19 cellular contexts compared by ENCODE assay signal in the genomic region with DNA sequence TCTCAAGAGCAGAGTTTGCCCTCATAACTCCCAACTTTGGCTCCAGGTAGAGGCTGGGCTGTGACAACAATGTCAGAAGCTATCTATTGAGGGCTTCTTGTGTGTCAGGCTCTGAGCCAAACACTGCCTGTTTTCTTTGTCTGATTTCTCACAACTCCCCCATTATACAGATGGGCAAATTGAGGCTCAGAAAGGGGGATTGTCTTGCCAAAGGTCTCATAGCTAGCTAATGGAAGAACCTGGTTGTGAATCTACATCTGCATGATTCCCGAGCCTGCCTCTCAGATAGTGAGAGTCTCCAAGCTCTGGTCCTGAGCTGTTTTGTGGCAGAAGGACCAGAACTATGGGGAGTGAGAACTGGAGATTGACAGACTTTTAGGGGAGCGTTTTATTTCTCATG. TPM values are rescaled to one million over a fixed set of nuclear protein-coding genes. Genes with fewer than 3 reads are reported as not detected.
DNase-seq lines count a peak whose midpoint lies in the region; ATAC-seq and TF ChIP-seq lines count a peak whose summit lies in the region.
"Had no signal": no experiment of that assay in that cellular context is flagged by ENCODE, and none has a peak within 500 bp of the region (broad histone marks: within the 10 kb centered on the region; RNA-seq: fewer than 3 reads in every experiment).

No MANE protein-coding gene starts in this region.

- no peak for DNase-seq in activated naive CD4-positive, alpha-beta T cell treated with anti-CD3 and anti-CD28 coated beads for 36 hours
- no peak for DNase-seq in activated naive CD4-positive, alpha-beta T cell treated with anti-CD3 and anti-CD28 coated beads, Interleukin-2, amount 50 U/mL, for 16 hours
- DNase-seq in left lobe of liver (ENCODE audit: low spot score) (peak; percentile 33), transverse colon (no peak), AG20443 (ENCODE audit: low spot score) (no peak), nephron progenitor cell (no peak)
- no peak for DNase-seq in activated T-helper 2 cell treated with anti-CD3 and anti-CD28 coated beads, Interferon-gamma antibody, Interleukin-2, Interleukin-4, amounts not matched to agents 10 μg/mL and 5 μg/mL and 100 μg/mL, durations not matched to agents 14 hours and 24 hours and 36 hours (ENCODE audit: low spot score)
- DNase-seq: COR-L47; effector memory CD8-positive, alpha-beta T cell; GF-D8; IMR-90; midbrain; NCI-H1436 had no signal

- no peak for ATAC-seq in left lobe of liver

- H3K27me3 Mint-ChIP-seq in activated naive CD4-positive, alpha-beta T cell treated with anti-CD3 and anti-CD28 coated beads for 36 hours (ENCODE audit: low read depth) = peaks cover 1% of the 10 kb centered on the region
- H3K27me3 Mint-ChIP-seq in activated T-helper 2 cell treated with anti-CD3 and anti-CD28 coated beads, Interferon-gamma antibody, Interleukin-2, Interleukin-4, amounts not matched to agents 10 μg/mL and 5 μg/mL and 100 μg/mL, durations not matched to agents 14 hours and 24 hours and 36 hours (ENCODE audit: low read depth) = peaks cover 21% of the 10 kb centered on the region
- H3K27me3 Mint-ChIP-seq in nephron progenitor cell (ENCODE audit: low read depth, poor library complexity) = peaks cover 60% of the 10 kb centered on the region
- H3K27me3 Mint-ChIP-seq: activated naive CD4-positive, alpha-beta T cell treated with anti-CD3 and anti-CD28 coated beads, Interleukin-2, amount 50 U/mL, for 24 hours had no signal

- H3K4me3 ChIP-seq in SU-DHL-6 (ENCODE audit: insufficient read depth, low read length, poor library complexity, severe bottlenecking) (peak overlapping the region; percentile 61), transverse colon (peak overlapping the region in 1 of 4 donors; percentile 46)

- H4K20me1 ChIP-seq in SU-DHL-6 (ENCODE audit: low read depth, low read length) = no peaks in the 10 kb centered on the region

- peak overlapping the region; percentile 59 for H3K9ac ChIP-seq in SU-DHL-6 (ENCODE audit: low read length)

- TF ChIP-seq POLR2A in transverse colon (IDR thresholded peaks at IDR 0.05) = no peak

- CTCF ChIA-PET in activated naive CD4-positive, alpha-beta T cell treated with anti-CD3 and anti-CD28 coated beads for 36 hours (lab: Charles Lee) = interaction anchor here (1.4 to 3.1 kb wide), 3 partner anchors 13 to 106 kb away, joined by 3 to 13 read pairs (median 6); no protein-coding TSS in a partner anchor

- H3K4me1 ChIP-seq in transverse colon = peaks cover 0 to 29% (median 16%) of the 10 kb centered on the region in 4 donors

- H3K36me3 Mint-ChIP-seq in activated naive CD4-positive, alpha-beta T cell treated with anti-CD3 and anti-CD28 coated beads for 36 hours (ENCODE audit: low read depth) = peaks cover 7% of the 10 kb centered on the region
- H3K36me3 Mint-ChIP-seq in activated T-helper 2 cell treated with anti-CD3 and anti-CD28 coated beads, Interferon-gamma antibody, Interleukin-2, Interleukin-4, amounts not matched to agents 10 μg/mL and 5 μg/mL and 100 μg/mL, durations not matched to agents 14 hours and 24 hours and 36 hours (ENCODE audit: low read depth) = no peaks in the 10 kb centered on the region
- H3K36me3 Mint-ChIP-seq in nephron progenitor cell (ENCODE audit: low read depth) = no peaks in the 10 kb centered on the region
- H3K36me3 Mint-ChIP-seq: type B pancreatic cell had no signal

- H3K9me3 ChIP-seq in SU-DHL-6 (ENCODE audit: insufficient read depth, low read length) (no peaks in the 10 kb centered on the region), transverse colon (no peaks in the 10 kb centered on the region)

- in situ Hi-C loops in transverse colon (cut with MboI; ENCODE audit: low pct_ligation_motif_present in 1 of 4, low pct_unique_long_range_greater_than_20kb in 1 of 4, low sequenced_read_pairs in 3 of 4) = no loop called here

- peaks cover 19% of the 10 kb centered on the region for H3K4me1 Mint-ChIP-seq in activated naive CD4-positive, alpha-beta T cell treated with anti-CD3 and anti-CD28 coated beads for 36 hours (ENCODE audit: low read depth)
- peaks cover 4% of the 10 kb centered on the region for H3K4me1 Mint-ChIP-seq in activated T-helper 2 cell treated with anti-CD3 and anti-CD28 coated beads, Interferon-gamma antibody, Interleukin-2, Interleukin-4, amounts not matched to agents 10 μg/mL and 5 μg/mL and 100 μg/mL, durations not matched to agents 14 hours and 24 hours and 36 hours (ENCODE audit: low read depth)
- peaks cover 10% of the 10 kb centered on the region for H3K4me1 Mint-ChIP-seq in nephron progenitor cell

- H3K36me3 ChIP-seq in SU-DHL-6 (ENCODE audit: low read length) = no peaks in the 10 kb centered on the region
- no peaks in the 10 kb centered on the region for H3K36me3 ChIP-seq in transverse colon

- intact Hi-C loops in activated naive CD4-positive, alpha-beta T cell treated with anti-CD3 and anti-CD28 coated beads for 36 hours (cut with micrococcal nuclease) = no loop called here
- intact Hi-C loops in transverse colon (cut with DNase I; ENCODE audit: low total_unique reads) = no loop called here
- intact Hi-C loops in activated T-helper 2 cell treated with anti-CD3 and anti-CD28 coated beads, Interferon-gamma antibody, Interleukin-2, Interleukin-4, amounts not matched to agents 10 μg/mL and 5 μg/mL and 100 μg/mL, durations not matched to agents 14 hours and 24 hours and 36 hours (cut with micrococcal nuclease) = no loop called here

- no peak overlapping the region for H3K27ac Mint-ChIP-seq in activated naive CD4-positive, alpha-beta T cell treated with anti-CD3 and anti-CD28 coated beads for 36 hours
- H3K27ac Mint-ChIP-seq in activated T-helper 2 cell treated with anti-CD3 and anti-CD28 coated beads, Interferon-gamma antibody, Interleukin-2, Interleukin-4, amounts not matched to agents 10 μg/mL and 5 μg/mL and 100 μg/mL, durations not matched to agents 14 hours and 24 hours and 36 hours = no peak overlapping the region
- H3K27ac Mint-ChIP-seq in nephron progenitor cell = no peak overlapping the region
- H3K27ac Mint-ChIP-seq: activated naive CD4-positive, alpha-beta T cell treated with anti-CD3 and anti-CD28 coated beads, Interleukin-2, amount 50 U/mL, for 24 hours; progenitor cell of endocrine pancreas; type B pancreatic cell had no signal

- no peaks in the 10 kb centered on the region for H3K9me2 ChIP-seq in SU-DHL-6 (replicated peaks; ENCODE audit: insufficient read depth, low read length)

- no peaks in the 10 kb centered on the region for H3K9me3 Mint-ChIP-seq in activated naive CD4-positive, alpha-beta T cell treated with anti-CD3 and anti-CD28 coated beads for 36 hours
- H3K9me3 Mint-ChIP-seq in activated T-helper 2 cell treated with anti-CD3 and anti-CD28 coated beads, Interferon-gamma antibody, Interleukin-2, Interleukin-4, amounts not matched to agents 10 μg/mL and 5 μg/mL and 100 μg/mL, durations not matched to agents 14 hours and 24 hours and 36 hours = no peaks in the 10 kb centered on the region
- H3K9me3 Mint-ChIP-seq in nephron progenitor cell = no peaks in the 10 kb centered on the region
- H3K9me3 Mint-ChIP-seq: activated naive CD4-positive, alpha-beta T cell treated with anti-CD3 and anti-CD28 coated beads, Interleukin-2, amount 50 U/mL, for 24 hours; effector memory CD8-positive, alpha-beta T cell; type B pancreatic cell had no signal

- TF ChIP-seq EP300 in transverse colon (IDR thresholded peaks at IDR 0.05; ENCODE audit: low read depth) = no peak

- WGBS in transverse colon (ENCODE audit: low coverage in 1 of 2), 2 donors = 78 to 90% methylated on average over 2 of the region's 2 CpGs

- peak overlapping the region; percentile 23 for H3K4me3 Mint-ChIP-seq in activated naive CD4-positive, alpha-beta T cell treated with anti-CD3 and anti-CD28 coated beads for 36 hours
- H3K4me3 Mint-ChIP-seq in activated T-helper 2 cell treated with anti-CD3 and anti-CD28 coated beads, Interferon-gamma antibody, Interleukin-2, Interleukin-4, amounts not matched to agents 10 μg/mL and 5 μg/mL and 100 μg/mL, durations not matched to agents 14 hours and 24 hours and 36 hours (ENCODE audit: low read depth) = no peak overlapping the region
- no peak overlapping the region for H3K4me3 Mint-ChIP-seq in nephron progenitor cell
- H3K4me3 Mint-ChIP-seq: type B pancreatic cell had no signal

- peaks cover 27% of the 10 kb centered on the region for H3K79me2 ChIP-seq in SU-DHL-6 (ENCODE audit: insufficient read depth, low read length)

- H3K27ac ChIP-seq in SU-DHL-6 (ENCODE audit: low read depth, low read length) = peak overlapping the region; percentile 87
- peak overlapping the region; percentile 73 to 84 (median 81) for H3K27ac ChIP-seq in transverse colon
- H3K27ac ChIP-seq: VCaP had no signal

- H3K27me3 ChIP-seq in SU-DHL-6 (ENCODE audit: low read length) (no peaks in the 10 kb centered on the region), transverse colon (no peaks in the 10 kb centered on the region)

- H3F3A ChIP-seq in SU-DHL-6 (ENCODE audit: insufficient read depth) = peaks cover 22% of the 10 kb centered on the region

- H3K4me2 ChIP-seq in SU-DHL-6 (ENCODE audit: low read depth, low read length, poor library complexity, severe bottlenecking) = peak overlapping the region; percentile 92

- TF ChIP-seq CTCF in SU-DHL-6 (IDR thresholded peaks at IDR 0.05; ENCODE audit: insufficient read depth, low read length, poor library complexity, severe bottlenecking) (no peak), transverse colon (IDR thresholded peaks at IDR 0.05) (no peak), nephron progenitor cell (IDR thresholded peaks at IDR 0.05) (no peak)

- H2AFZ ChIP-seq in SU-DHL-6 (ENCODE audit: low read depth, low read length, severe bottlenecking) = no peak overlapping the region

RNA-seq across cellular contexts. Expression of gene CD40, which starts 1.4 kb away (rescaled TPM):
- total RNA-seq in activated naive CD4-positive, alpha-beta T cell treated with anti-CD3 and anti-CD28 coated beads for 36 hours = 1 to 10 TPM; 6.1 to 6.3 TPM
- total RNA-seq in left lobe of liver (6.6 TPM), transverse colon (10 to 100 TPM in 1 of 4 donors, 1 to 10 TPM in 3; 2.5 to 11.6 (median 3.5) TPM)
- 0.25 and 0.91 TPM in 2 replicates for total RNA-seq in activated T-helper 2 cell treated with anti-CD3 and anti-CD28 coated beads, Interferon-gamma antibody, Interleukin-2, Interleukin-4, amounts not matched to agents 10 μg/mL and 5 μg/mL and 100 μg/mL, durations not matched to agents 14 hours and 24 hours and 36 hours
- total RNA-seq: A172 had no signal

RNA-seq across cellular contexts. Expression of gene NCOA5, which starts 29.8 kb away (rescaled TPM):
- total RNA-seq in activated naive CD4-positive, alpha-beta T cell treated with anti-CD3 and anti-CD28 coated beads for 36 hours = 1 to 10 TPM; 4.4 to 5.1 TPM
- total RNA-seq in left lobe of liver (8.2 TPM), transverse colon (10 to 100 TPM; 18.3 to 97.3 (median 27.3) TPM)
- 27.5 and 28.7 TPM in 2 replicates for total RNA-seq in activated T-helper 2 cell treated with anti-CD3 and anti-CD28 coated beads, Interferon-gamma antibody, Interleukin-2, Interleukin-4, amounts not matched to agents 10 μg/mL and 5 μg/mL and 100 μg/mL, durations not matched to agents 14 hours and 24 hours and 36 hours
